12 cellular contexts compared by ENCODE assay signal in the genomic region with DNA sequence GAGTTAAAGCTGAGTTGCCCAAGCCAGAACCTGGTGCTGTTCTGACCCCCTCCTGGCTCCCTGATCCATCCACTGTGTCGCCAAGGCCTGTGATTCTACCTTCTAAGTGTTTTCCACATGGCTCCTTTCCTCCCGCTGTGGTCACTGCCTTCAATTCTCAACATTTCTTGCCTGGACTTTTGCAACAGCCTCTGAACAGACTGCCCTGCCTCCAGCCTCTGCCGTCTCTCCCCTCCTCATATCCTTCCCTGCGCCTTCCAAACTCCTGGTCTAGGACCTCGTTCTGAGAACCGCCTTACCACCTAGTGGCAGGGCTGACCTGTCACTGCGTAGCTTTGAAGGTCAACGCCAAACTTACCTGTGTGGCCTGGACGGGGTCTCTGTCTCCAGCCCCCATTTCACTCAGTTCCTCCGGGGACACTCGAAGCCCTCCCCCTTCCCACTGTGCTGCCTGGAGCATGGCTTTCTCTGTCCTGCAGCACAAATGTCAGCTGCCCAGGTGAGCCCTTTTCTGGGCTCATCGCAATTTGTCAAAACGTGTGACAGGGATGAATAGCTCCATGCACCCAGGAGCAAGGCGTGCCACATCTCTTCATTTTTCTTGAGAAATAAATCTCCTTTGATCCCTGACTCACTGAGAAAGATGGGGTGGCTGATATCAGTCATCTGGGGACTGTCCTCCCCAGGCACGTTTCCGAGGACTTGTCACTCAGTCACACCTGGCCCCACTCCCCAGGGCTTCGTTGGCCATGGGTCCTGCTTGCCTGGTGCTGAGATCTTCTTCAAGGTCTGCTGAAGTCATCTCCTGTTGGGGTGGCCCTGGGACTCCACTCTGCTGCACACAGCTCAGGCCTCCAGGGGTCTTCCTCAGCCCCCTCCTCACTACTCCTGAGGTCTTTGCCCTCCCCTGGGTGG. TPM values are rescaled to one million over a fixed set of nuclear protein-coding genes. Genes with fewer than 3 reads are reported as not detected.
A peak's percentile ranks its signal among the peaks of the same experiment; 100 is the strongest.
DNase-seq lines count a peak whose midpoint lies in the region; ATAC-seq and TF ChIP-seq lines count a peak whose summit lies in the region.
"Had no signal": no experiment of that assay in that cellular context is flagged by ENCODE, and none has a peak within 500 bp of the region (broad histone marks: within the 10 kb centered on the region; RNA-seq: fewer than 3 reads in every experiment).

No MANE protein-coding gene starts in this region.

- no peak for TF ChIP-seq EP300 in gastroesophageal sphincter (IDR thresholded peaks at IDR 0.05)

- H3K4me1 Mint-ChIP-seq in CD8-positive, alpha-beta T cell (ENCODE audit: low read depth): peaks cover 70% of the 10 kb centered on the region
- H3K4me1 Mint-ChIP-seq in activated CD4-positive, alpha-beta memory T cell treated with anti-CD3 and anti-CD28 coated beads for 36 hours (ENCODE audit: low read depth): peaks cover 77% of the 10 kb centered on the region

- peak in 1 of 7 experiments; percentile 45 for DNase-seq in CD8-positive, alpha-beta T cell
- peak; percentile 86 for DNase-seq in activated CD4-positive, alpha-beta memory T cell treated with anti-CD3 and anti-CD28 coated beads for 36 hours
- DNase-seq in stimulated activated CD4-positive, alpha-beta T cell treated with anti-CD3 and anti-CD28 coated beads, Interleukin-4, amount 100 ng/mL, for 24 hours: peak; percentile 64
- DNase-seq in NCI-H1048 (lab: John Stamatoyannopoulos, UW) (no peak), NK-92 (lab: John Stamatoyannopoulos, UW; ENCODE audit: unreplicated experiment) (no peak), NCI-H526 (lab: John Stamatoyannopoulos, UW) (no peak)
- DNase-seq: midbrain, NCI-H1092, NCI-H526 treated with DMSO at 0.1 percent for 48 hours had no signal

- H3K4me1 ChIP-seq in CD8-positive, alpha-beta T cell (ENCODE audit: insufficient read depth, low read length): peaks cover 52% of the 10 kb centered on the region
- peaks cover 16 to 100% (median 77%) of the 10 kb centered on the region in 3 donors for H3K4me1 ChIP-seq in gastroesophageal sphincter

- H3K4me3 ChIP-seq in CD8-positive, alpha-beta T cell (ENCODE audit: low read depth, low read length): no peak overlapping the region
- no peak overlapping the region for H3K4me3 ChIP-seq in gastroesophageal sphincter

- H3K9me3 ChIP-seq in CD8-positive, alpha-beta T cell (ENCODE audit: low read length): no peaks in the 10 kb centered on the region
- H3K9me3 ChIP-seq in gastroesophageal sphincter: no peaks in the 10 kb centered on the region

- POLR2A ChIA-PET in CD8-positive, alpha-beta T cell (lab: Charles Lee): no interaction called here
- POLR2A ChIA-PET in activated CD4-positive, alpha-beta memory T cell treated with anti-CD3 and anti-CD28 coated beads for 36 hours (lab: Charles Lee): interaction anchor here (0.8 to 4.1 kb wide), 13 partner anchors 12 to 347 kb away, joined by 3 to 42 read pairs (median 5); a partner anchor contains a TSS

- no peaks in the 10 kb centered on the region for H3K27me3 ChIP-seq in CD8-positive, alpha-beta T cell (ENCODE audit: insufficient read depth, low read length)
- H3K27me3 ChIP-seq in gastroesophageal sphincter: no peaks in the 10 kb centered on the region

- TF ChIP-seq CTCF in CD8-positive, alpha-beta T cell (IDR thresholded peaks at IDR 0.05): no peak
- no peak for TF ChIP-seq CTCF in gastroesophageal sphincter (IDR thresholded peaks at IDR 0.05)

- CTCF ChIA-PET in CD8-positive, alpha-beta T cell (lab: Charles Lee): interaction anchor here (1.0 to 2.3 kb wide), 3 partner anchors 11 to 14 kb away, joined by 3 to 7 read pairs (median 3); no protein-coding TSS in a partner anchor
- CTCF ChIA-PET in activated CD4-positive, alpha-beta memory T cell treated with anti-CD3 and anti-CD28 coated beads for 36 hours (lab: Charles Lee): interaction anchor here (0.7 to 3.2 kb wide), 10 partner anchors 13 to 364 kb away, joined by 3 to 19 read pairs (median 3); no protein-coding TSS in a partner anchor

- 87 to 90% methylated on average over 5 to 13 of the region's 17 CpGs for WGBS in gastroesophageal sphincter (ENCODE audit: low coverage in 1 of 2), 2 donors

- no peaks in the 10 kb centered on the region for H3K9me3 Mint-ChIP-seq in CD8-positive, alpha-beta T cell
- no peaks in the 10 kb centered on the region for H3K9me3 Mint-ChIP-seq in activated CD4-positive, alpha-beta memory T cell treated with anti-CD3 and anti-CD28 coated beads for 36 hours

- no peaks in the 10 kb centered on the region for H3K36me3 Mint-ChIP-seq in CD8-positive, alpha-beta T cell
- H3K36me3 Mint-ChIP-seq in activated CD4-positive, alpha-beta memory T cell treated with anti-CD3 and anti-CD28 coated beads for 36 hours: no peaks in the 10 kb centered on the region

- peak overlapping the region; percentile 55 for H3K4me3 Mint-ChIP-seq in CD8-positive, alpha-beta T cell
- H3K4me3 Mint-ChIP-seq in activated CD4-positive, alpha-beta memory T cell treated with anti-CD3 and anti-CD28 coated beads for 36 hours: peak overlapping the region; percentile 4

- no peak for ATAC-seq in CD8-positive, alpha-beta T cell
- ATAC-seq in gastroesophageal sphincter (no peak), HG02798 (IDR thresholded peaks at IDR 0.05; ENCODE audit: poor library complexity, unreplicated experiment) (no peak)

- intact Hi-C loops in CD8-positive, alpha-beta T cell (cut with DNase I, micrococcal nuclease): loop anchor here (5.0 kb wide), 3 partner anchors 48 to 277 kb away; a partner anchor contains a TSS
- intact Hi-C loops in activated CD4-positive, alpha-beta memory T cell treated with anti-CD3 and anti-CD28 coated beads for 36 hours (cut with micrococcal nuclease): loop anchor here (5.0 kb wide), 4 partner anchors 192 to 462 kb away; a partner anchor contains a TSS

- no peaks in the 10 kb centered on the region for H3K36me3 ChIP-seq in CD8-positive, alpha-beta T cell (ENCODE audit: insufficient read depth, low read length)
- no peaks in the 10 kb centered on the region for H3K36me3 ChIP-seq in gastroesophageal sphincter

- H3K27me3 Mint-ChIP-seq in CD8-positive, alpha-beta T cell (ENCODE audit: low read depth): no peaks in the 10 kb centered on the region
- peaks cover 14% of the 10 kb centered on the region for H3K27me3 Mint-ChIP-seq in activated CD4-positive, alpha-beta memory T cell treated with anti-CD3 and anti-CD28 coated beads for 36 hours

- H3K27ac Mint-ChIP-seq in CD8-positive, alpha-beta T cell: peak overlapping the region; percentile 80
- H3K27ac Mint-ChIP-seq in activated CD4-positive, alpha-beta memory T cell treated with anti-CD3 and anti-CD28 coated beads for 36 hours: peak overlapping the region; percentile 92

- TF ChIP-seq POLR2A in gastroesophageal sphincter (IDR thresholded peaks at IDR 0.05): no peak

- no peak overlapping the region for H3K27ac ChIP-seq in CD8-positive, alpha-beta T cell (ENCODE audit: low read depth, low read length)
- H3K27ac ChIP-seq in gastroesophageal sphincter: peak overlapping the region; percentile 30 to 87 (median 84)
- H3K27ac ChIP-seq: VCaP had no signal

RNA-seq across cellular contexts. Expression of a gene that starts 46.7 kb away (rescaled TPM):
- 10 to 100 TPM; 31.0 to 35.1 TPM for total RNA-seq in CD8-positive, alpha-beta T cell
- 10 to 100 TPM; 28.4 to 30.1 TPM for total RNA-seq in activated CD4-positive, alpha-beta memory T cell treated with anti-CD3 and anti-CD28 coated beads for 36 hours
- total RNA-seq in gastroesophageal sphincter: 10 to 100 TPM; 28.1 to 85.9 (median 55.2) TPM

Comparison
In these comparisons a context has a peak if more than half of its experiments do, and no peak if none do; other contexts are left out.
1. DNase-seq: peak in activated CD4-positive, alpha-beta memory T cell treated with anti-CD3 and anti-CD28 coated beads for 36 hours (single experiment) and stimulated activated CD4-positive, alpha-beta T cell treated with anti-CD3 and anti-CD28 coated beads, Interleukin-4, amount 100 ng/mL, for 24 hours (single experiment); none in NCI-H1048 (single experiment), NK-92 (single experiment) and NCI-H526 (0 of 2).